Comparison of ENCODE assay signal across 26 cellular contexts in the genomic region with DNA sequence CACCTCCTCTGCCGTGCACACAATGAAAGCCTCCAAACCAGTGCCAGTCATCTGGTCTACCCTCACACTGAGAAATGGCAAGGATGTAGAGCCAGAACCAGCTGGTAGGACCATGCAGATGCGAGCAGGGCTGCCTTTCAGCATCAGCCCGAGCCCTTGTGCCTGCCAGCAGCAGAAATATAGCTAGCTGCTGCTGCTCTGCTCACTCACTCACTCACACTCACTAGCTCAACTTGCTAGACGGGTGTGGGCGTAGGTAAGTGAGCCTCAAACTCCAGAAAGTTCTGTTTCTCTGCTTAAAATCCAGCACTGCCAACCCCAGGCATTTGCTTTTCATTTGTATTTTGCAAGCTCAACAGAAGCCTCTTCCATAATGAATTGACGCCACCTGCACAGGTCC.
"Had no signal": no experiment of that assay in that cellular context is flagged by ENCODE, and none has a peak within 500 bp of the region (broad histone marks: within the 10 kb centered on the region; RNA-seq: fewer than 3 reads in every experiment).

No MANE protein-coding gene starts in this region.

- DNase-seq: activated CD4-positive, alpha-beta memory T cell treated with anti-CD3 and anti-CD28 coated beads for 36 hours; activated CD4-positive, alpha-beta T cell treated with anti-CD3 and anti-CD28 coated beads for 36 hours; activated CD4-positive, alpha-beta T cell treated with anti-CD3 and anti-CD28 coated beads, Interleukin-2, amount 10 ng/mL, durations not matched to agents 24 days and 14 days; activated CD4-positive, CD25-positive, alpha-beta regulatory T cell; activated CD4-positive, CD25-positive, alpha-beta regulatory T cell treated with anti-CD3 and anti-CD28 coated beads, Interleukin-2, amount 50 U/mL, for 72 hours; activated CD8-positive, alpha-beta memory T cell treated with anti-CD3 and anti-CD28 coated beads, Interleukin-2, amount 10 ng/mL, durations not matched to agents 7 days and 5 days; activated CD8-positive, alpha-beta memory T cell treated with anti-CD3 and anti-CD28 coated beads, Interleukin-2, amount 50 U/mL, for 4 hours; activated CD8-positive, alpha-beta T cell treated with anti-CD3 and anti-CD28 coated beads, Interleukin-2, amount 10 ng/mL, durations not matched to agents 7 days and 5 days; activated effector memory CD4-positive, alpha-beta T cell treated with anti-CD3 and anti-CD28 coated beads, Interleukin-2, amount 50 U/mL, for 16 hours; activated naive CD4-positive, alpha-beta T cell treated with anti-CD3 and anti-CD28 coated beads for 36 hours; activated naive CD8-positive, alpha-beta T cell treated with anti-CD3 and anti-CD28 coated beads for 36 hours; activated naive CD8-positive, alpha-beta T cell treated with anti-CD3 and anti-CD28 coated beads, Interleukin-2, amount 50 U/mL, for 24 hours; activated T-cell treated with anti-CD3 and anti-CD28 coated beads, Interleukin-2, amount 50 U/mL, for 1 hour; activated T-cell treated with anti-CD3 and anti-CD28 coated beads, Interleukin-2, amount 50 U/mL, for 48 hours; adrenal gland; effector CD4-positive, alpha-beta T cell; effector memory CD8-positive, alpha-beta T cell; erythroblast; foreskin keratinocyte; gastrocnemius medialis; T-helper 2 cell had no signal

- H3K4me1 ChIP-seq: adrenal gland, ascending aorta, breast epithelium, esophagus muscularis mucosa, foreskin keratinocyte, gastrocnemius medialis had no signal

- H3K27me3 ChIP-seq: adrenal gland, ascending aorta, cardiac muscle cell, foreskin keratinocyte, gastrocnemius medialis had no signal

- H3K27ac ChIP-seq: adrenal gland, ascending aorta, breast epithelium, cardiac muscle cell, coronary artery, esophagus muscularis mucosa, foreskin keratinocyte, gastrocnemius medialis had no signal

- H3K36me3 ChIP-seq: adrenal gland, ascending aorta, breast epithelium, cardiac muscle cell, esophagus muscularis mucosa, gastrocnemius medialis had no signal

- ATAC-seq: activated CD4-positive, alpha-beta T cell treated with anti-CD3 and anti-CD28 coated beads for 36 hours; activated CD8-positive, alpha-beta memory T cell treated with anti-CD3 and anti-CD28 coated beads, Interleukin-2, amount 10 ng/mL, durations not matched to agents 7 days and 5 days; activated CD8-positive, alpha-beta T cell treated with anti-CD3 and anti-CD28 coated beads, Interleukin-2, amount 10 ng/mL, durations not matched to agents 7 days and 5 days; activated naive CD8-positive, alpha-beta T cell treated with anti-CD3 and anti-CD28 coated beads, Interleukin-2, amount 50 U/mL, for 24 hours; effector memory CD8-positive, alpha-beta T cell; foreskin keratinocyte; gastrocnemius medialis had no signal

- H3K9me3 ChIP-seq: adrenal gland, ascending aorta, breast epithelium, esophagus muscularis mucosa, gastrocnemius medialis had no signal

- H3K4me3 ChIP-seq: adrenal gland, ascending aorta, breast epithelium, cardiac muscle cell, coronary artery, esophagus muscularis mucosa, gastrocnemius medialis had no signal
